In the genomic region with DNA sequence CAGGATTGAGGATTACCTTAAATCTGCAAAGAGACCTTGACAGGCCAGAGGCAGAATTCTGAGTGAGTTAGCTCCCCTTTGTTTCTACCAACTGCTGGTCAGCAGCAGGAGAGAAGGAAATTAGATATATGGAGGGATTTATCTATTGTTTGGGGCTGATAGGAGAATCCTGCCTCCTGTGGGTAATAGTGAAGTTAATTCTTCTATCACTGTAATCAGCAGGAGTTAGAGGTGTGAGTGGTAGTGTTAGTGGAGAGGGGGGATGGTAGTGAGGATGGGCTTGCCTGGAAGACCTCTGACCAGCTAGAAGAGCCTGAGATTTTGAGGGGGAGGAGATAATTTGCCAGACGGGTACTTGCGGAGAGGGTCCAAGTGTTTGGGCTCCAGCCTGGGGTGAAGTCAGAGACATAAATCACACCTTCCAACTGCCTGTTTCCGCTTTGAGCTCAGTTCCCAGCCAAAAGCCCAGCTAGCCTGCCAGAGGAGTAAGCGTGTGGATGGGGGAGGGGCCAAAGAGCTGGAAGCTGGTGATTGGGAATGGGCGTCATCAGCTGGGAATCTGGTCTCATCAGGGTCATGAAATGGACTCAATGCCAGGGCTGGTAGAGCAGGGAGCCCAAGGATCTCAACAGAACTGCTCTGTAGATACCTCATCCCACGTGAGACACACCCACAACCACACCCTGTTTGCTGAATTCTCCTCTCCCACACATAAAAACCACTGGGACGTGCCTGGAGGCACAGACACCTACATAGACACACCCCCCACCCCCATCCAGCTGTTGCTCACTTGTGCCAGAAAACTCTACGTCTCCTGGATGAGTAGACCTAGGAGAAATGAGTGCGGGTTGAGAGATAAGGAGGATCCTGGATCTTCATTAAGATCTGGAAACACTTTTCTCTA, we compare ENCODE assay signal across 8 cellular contexts. TPM values are rescaled to one million over a fixed set of nuclear protein-coding genes. Genes with fewer than 3 reads are reported as not detected.
A peak's percentile ranks its signal among the peaks of the same experiment; 100 is the strongest.
DNase-seq lines count a peak whose midpoint lies in the region; ATAC-seq and TF ChIP-seq lines count a peak whose summit lies in the region.

No MANE protein-coding gene starts in this region.

- POLR2A ChIA-PET in CD4-positive, alpha-beta memory T cell (lab: Charles Lee; ENCODE audit: partially characterized antibody): interaction anchor here (1.0 to 5.0 kb wide), 6 partner anchors 14 to 33 kb away, joined by 3 to 31 read pairs (median 6); partner anchors contain the start of gene ITGA5

- no peak for TF ChIP-seq CTCF in neural progenitor cell (IDR thresholded peaks at IDR 0.05)

- peak overlapping the region; percentile 63 for H3K4me2 ChIP-seq in neural progenitor cell

- no peaks in the 10 kb centered on the region for H3K36me3 Mint-ChIP-seq in CD4-positive, alpha-beta memory T cell
- H3K36me3 Mint-ChIP-seq in neural progenitor cell: no peaks in the 10 kb centered on the region

- ATAC-seq in esophagus mucosa (peak; percentile 83), GM21390 (IDR thresholded peaks at IDR 0.05; ENCODE audit: unreplicated experiment) (no peak), GM18861 (IDR thresholded peaks at IDR 0.05; ENCODE audit: unreplicated experiment) (no peak), HG02938 (IDR thresholded peaks at IDR 0.05; ENCODE audit: unreplicated experiment) (no peak)

- no peaks in the 10 kb centered on the region for H3K79me2 ChIP-seq in neural progenitor cell (ENCODE audit: low read depth)

- H2AFZ ChIP-seq in neural progenitor cell (replicated peaks): peak overlapping the region; percentile 76

- H3K4me1 ChIP-seq in CD4-positive, alpha-beta memory T cell (ENCODE audit: insufficient read depth, low read length): peaks cover 45% of the 10 kb centered on the region
- peaks cover 35% of the 10 kb centered on the region for H3K4me1 ChIP-seq in neural progenitor cell

- no peaks in the 10 kb centered on the region for H3K36me3 ChIP-seq in CD4-positive, alpha-beta memory T cell (ENCODE audit: insufficient read depth, low read length)
- no peaks in the 10 kb centered on the region for H3K36me3 ChIP-seq in neural progenitor cell

- peaks cover 47% of the 10 kb centered on the region for H3F3A ChIP-seq in neural progenitor cell (ENCODE audit: low read depth)

- H3K27ac ChIP-seq in CD4-positive, alpha-beta memory T cell (ENCODE audit: low read depth, low read length): no peak overlapping the region
- H3K27ac ChIP-seq in neural progenitor cell: peak overlapping the region; percentile 72

- intact Hi-C loops in CD4-positive, alpha-beta memory T cell (cut with micrococcal nuclease): loop anchor here (2.0 kb wide), 1 partner anchor 15 kb away; no protein-coding TSS in a partner anchor

- H3K27me3 ChIP-seq in CD4-positive, alpha-beta memory T cell (ENCODE audit: insufficient read depth, low read length): no peaks in the 10 kb centered on the region
- peaks cover 5% of the 10 kb centered on the region for H3K27me3 ChIP-seq in neural progenitor cell

- no peaks in the 10 kb centered on the region for H3K9me3 Mint-ChIP-seq in CD4-positive, alpha-beta memory T cell
- H3K9me3 Mint-ChIP-seq in neural progenitor cell: no peaks in the 10 kb centered on the region

- H3K4me3 Mint-ChIP-seq in CD4-positive, alpha-beta memory T cell: peak overlapping the region in 7 of 8 donors; percentile 10 to 75 (median 36)
- H3K4me3 Mint-ChIP-seq in neural progenitor cell: no peak overlapping the region

- H3K27ac Mint-ChIP-seq in CD4-positive, alpha-beta memory T cell: peak overlapping the region in 5 of 7 donors; percentile 28 to 77 (median 68)
- H3K27ac Mint-ChIP-seq in neural progenitor cell: peak overlapping the region; percentile 1

- H3K9me3 ChIP-seq in CD4-positive, alpha-beta memory T cell (ENCODE audit: control insufficient read depth in 1 of 2, low read length in 2 of 2): no peaks in the 10 kb centered on the region
- no peaks in the 10 kb centered on the region for H3K9me3 ChIP-seq in neural progenitor cell (ENCODE audit: low read depth)

- H4K20me1 ChIP-seq in neural progenitor cell (ENCODE audit: low read depth): no peaks in the 10 kb centered on the region

- H3K4me3 ChIP-seq in CD4-positive, alpha-beta memory T cell (ENCODE audit: low read length in 2 of 2): no peak overlapping the region
- peak overlapping the region; percentile 8 for H3K4me3 ChIP-seq in neural progenitor cell

- no peaks in the 10 kb centered on the region for H3K27me3 Mint-ChIP-seq in CD4-positive, alpha-beta memory T cell
- H3K27me3 Mint-ChIP-seq in neural progenitor cell (ENCODE audit: insufficient read depth, low read depth): peaks cover 14% of the 10 kb centered on the region

- DNase-seq in CD4-positive, alpha-beta memory T cell: no peak
- DNase-seq in NCI-H748 treated with DMSO at 0.1 percent for 48 hours (lab: John Stamatoyannopoulos, UW) (peak; percentile 42), neural progenitor cell (ENCODE audit: low spot score) (peak; percentile 60), HuH-7.5 (ENCODE audit: low spot score) (no peak)

- CTCF ChIA-PET in CD4-positive, alpha-beta memory T cell (lab: Charles Lee; ENCODE audit: partially characterized antibody): interaction anchor here (0.6 to 29.3 kb wide), 6 partner anchors 7 to 135 kb away, joined by 3 to 938 read pairs (median 4); no protein-coding TSS in a partner anchor

- no peak overlapping the region for H3K9ac ChIP-seq in neural progenitor cell

- peaks cover 21 to 44% (median 37%) of the 10 kb centered on the region in 4 donors for H3K4me1 Mint-ChIP-seq in CD4-positive, alpha-beta memory T cell
- peaks cover 24% of the 10 kb centered on the region for H3K4me1 Mint-ChIP-seq in neural progenitor cell

RNA-seq across cellular contexts. Expression of gene ITGA5, which starts 13.1 kb away (rescaled TPM):
- total RNA-seq in CD4-positive, alpha-beta memory T cell: 100 to 1,000 TPM; 158 to 162 TPM
- polyA plus RNA-seq in CD4-positive, alpha-beta memory T cell: 10 to 100 TPM; 28.8 to 64.7 TPM
- total RNA-seq in esophagus mucosa: 12.8 TPM
- 37.7 and 70.8 TPM in 2 replicates for total RNA-seq in neural progenitor cell (ENCODE audit: low replicate concordance)

RNA-seq across cellular contexts. Expression of gene GTSF1, which starts 41.2 kb away (rescaled TPM):
- 1 to 10 TPM; 4.2 to 7.0 TPM for total RNA-seq in CD4-positive, alpha-beta memory T cell
- 10 to 100 TPM; 15.8 to 38.5 TPM for polyA plus RNA-seq in CD4-positive, alpha-beta memory T cell
- total RNA-seq in esophagus mucosa (not detected), neural progenitor cell (ENCODE audit: low replicate concordance) (not detected in 2 replicates)

RNA-seq across cellular contexts. Expression of gene ZNF385A, which starts 47.6 kb away (rescaled TPM):
- total RNA-seq in CD4-positive, alpha-beta memory T cell: 1 to 10 TPM; 1.8 to 2.1 TPM
- not detected for polyA plus RNA-seq in CD4-positive, alpha-beta memory T cell
- total RNA-seq in esophagus mucosa: 52.2 TPM
- 6.2 and 7.2 TPM in 2 replicates for total RNA-seq in neural progenitor cell (ENCODE audit: low replicate concordance)

Comparison
In these comparisons a context has a peak if more than half of its experiments do, and no peak if none do; other contexts are left out.
1. DNase-seq: peak in NCI-H748 treated with DMSO at 0.1 percent for 48 hours (single experiment) and neural progenitor cell (single experiment); none in CD4-positive, alpha-beta memory T cell (0 of 5) and HuH-7.5 (single experiment).